Comparison of ENCODE assay signal across 19 cellular contexts in genomic region chr2:215808194-215808593, GRCh38.
A peak's percentile ranks its signal among the peaks of the same experiment; 100 is the strongest.
DNase-seq lines count a peak whose midpoint lies in the region; ATAC-seq, FAIRE-seq and TF ChIP-seq lines count a peak whose summit lies in the region.
"Had no signal": no experiment of that assay in that cellular context is flagged by ENCODE, and none has a peak within 500 bp of the region (broad histone marks: within the 10 kb centered on the region; RNA-seq: fewer than 3 reads in every experiment).

No MANE protein-coding gene starts in this region.

- H3K4me1 Mint-ChIP-seq in T-helper 17 cell = peaks cover 12% of the 10 kb centered on the region

- FAIRE-seq in A549 (lab: Jason Lieb, UNC) = no peak
- FAIRE-seq: GM12878, GM18507 had no signal

- no peaks in the 10 kb centered on the region for H4K20me1 ChIP-seq in MM.1S (ENCODE audit: insufficient read depth, low read length)

- H3K4me3 ChIP-seq in A549 = no peak overlapping the region
- H3K4me3 ChIP-seq in MM.1S (ENCODE audit: low read length) = 0 out of 2 replicates have a peak overlapping the region, but pooled peaks have one; percentile 17
- H3K4me3 ChIP-seq: GM12878 had no signal

- no peak for TF ChIP-seq RAD21 in A549 (conservative IDR thresholded peaks at IDR 0.05 in 1 of 2, IDR thresholded peaks at IDR 0.05 in 1 of 2)

- H3K36me3 Mint-ChIP-seq in T-helper 17 cell (ENCODE audit: low read depth) = no peaks in the 10 kb centered on the region

- H3K4me3 Mint-ChIP-seq in T-helper 17 cell = peak overlapping the region; percentile 15
- H3K4me3 Mint-ChIP-seq: B cell; CD4-positive, alpha-beta T cell; HFFc6 had no signal

- TF ChIP-seq EP300 in A549 (IDR thresholded peaks at IDR 0.05) = no peak

- peak overlapping the region; percentile 45 for H3K4me2 ChIP-seq in A549
- peak overlapping the region; percentile 38; the same call in 1 of the 2 replicates for H3K4me2 ChIP-seq in MM.1S (ENCODE audit: low read depth, low read length)

- WGBS in A549 (ENCODE audit: missing lambda C conversion rate) = 72% methylated on average over 2 of the region's 2 CpGs

- H2AFZ ChIP-seq in MM.1S (ENCODE audit: low read length) = no peak overlapping the region

- no peaks in the 10 kb centered on the region for H3K27me3 ChIP-seq in MM.1S (replicated peaks; ENCODE audit: insufficient read depth, low read length)

- no peaks in the 10 kb centered on the region for H3K79me2 ChIP-seq in MM.1S (ENCODE audit: low read length)

- no peaks in the 10 kb centered on the region for H3K9me2 ChIP-seq in MM.1S (replicated peaks; ENCODE audit: insufficient read depth, low read length)

- H3K27me3 Mint-ChIP-seq in T-helper 17 cell = peaks cover 4% of the 10 kb centered on the region
- H3K27me3 Mint-ChIP-seq: CD4-positive, alpha-beta T cell had no signal

- no peak overlapping the region for H3K9ac ChIP-seq in MM.1S (ENCODE audit: low read length)

- no peak for TF ChIP-seq CTCF in A549 (IDR thresholded peaks at IDR 0.05)
- no peak for TF ChIP-seq CTCF in MM.1S (IDR thresholded peaks at IDR 0.05; ENCODE audit: low read length)

- DNase-seq in A549 (ENCODE audit: low read depth in 1 of 2, low spot score in 1 of 2) = no peak
- no peak for DNase-seq in MM.1S
- DNase-seq in T-helper 17 cell = no peak
- no peak for DNase-seq in left lobe of liver (ENCODE audit: low spot score)
- no peak for DNase-seq in NCI-H226
- DNase-seq in RKO (ENCODE audit: low spot score) = no peak
- DNase-seq: 8988T; C1 segment of cervical spinal cord; Calu3; CD4-positive, alpha-beta T cell; DMS 273 treated with DMSO at 0.1 percent for 48 hours; HCEC 1CT; HFFc6 had no signal

- H3K36me3 ChIP-seq in MM.1S (replicated peaks; ENCODE audit: insufficient read depth, low read length) = no peaks in the 10 kb centered on the region

- ATAC-seq in A549 (no peak), T-helper 17 cell (no peak), left lobe of liver (peak; percentile 53), GM21381 (IDR thresholded peaks at IDR 0.05; ENCODE audit: unreplicated experiment) (no peak), HG03521 (IDR thresholded peaks at IDR 0.05; ENCODE audit: unreplicated experiment) (no peak)
- ATAC-seq: GM12878 had no signal

- no peak overlapping the region for H3K27ac Mint-ChIP-seq in T-helper 17 cell
- H3K27ac Mint-ChIP-seq: B cell; CD4-positive, alpha-beta T cell; HFFc6 had no signal

- POLR2A ChIA-PET in A549 (lab: Yijun Ruan, JAX) = no interaction called here

- H3K4me1 ChIP-seq in A549 (no peaks in the 10 kb centered on the region), MM.1S (ENCODE audit: low read length) (peaks cover 22% of the 10 kb centered on the region)

- CTCF ChIA-PET in A549 (lab: Yijun Ruan, JAX) = no interaction called here

- no peak for TF ChIP-seq POLR2A in A549 (IDR thresholded peaks at IDR 0.05; ENCODE audit: low read length)

- no peak overlapping the region for H3K27ac ChIP-seq in A549
- no peak overlapping the region for H3K27ac ChIP-seq in MM.1S (ENCODE audit: low read length)
- H3K27ac ChIP-seq: HL-60 had no signal

- no peaks in the 10 kb centered on the region for H3K9me3 ChIP-seq in A549
- H3K9me3 ChIP-seq in MM.1S (replicated peaks; ENCODE audit: insufficient read depth, low read length) = no peaks in the 10 kb centered on the region
- H3K9me3 ChIP-seq in T-helper 17 cell (ENCODE audit: control insufficient read depth, low read length, poor library complexity, severe bottlenecking) = no peaks in the 10 kb centered on the region

- peaks cover 9% of the 10 kb centered on the region; the same call in 1 of the 2 replicates for H3F3A ChIP-seq in MM.1S (ENCODE audit: insufficient read depth, low read length)

TF ChIP-seq in A549, 52 proteins besides CTCF, POLR2A, EP300 and RAD21:
- TF ChIP-seq ZSCAN20 (CRISPR knock-in tag; IDR thresholded peaks at IDR 0.05) = no peak
- TF ChIP-seq HOXA7 (CRISPR knock-in tag; IDR thresholded peaks at IDR 0.05) = no peak
- no peak for TF ChIP-seq JUN (IDR thresholded peaks at IDR 0.05)
- no peak for TF ChIP-seq HDAC2 (IDR thresholded peaks at IDR 0.05)
- TF ChIP-seq JUNB (IDR thresholded peaks at IDR 0.05) = no peak
- TF ChIP-seq TFCP2L1 (CRISPR knock-in tag; IDR thresholded peaks at IDR 0.05) = no peak
- TF ChIP-seq MYC (IDR thresholded peaks at IDR 0.05; ENCODE audit: borderline replicate concordance, low read length) = no peak
- no peak for TF ChIP-seq CHD4 (IDR thresholded peaks at IDR 0.05; ENCODE audit: borderline replicate concordance)
- TF ChIP-seq MAZ (IDR thresholded peaks at IDR 0.05; ENCODE audit: borderline replicate concordance, low read depth, low read length) = no peak
- no peak for TF ChIP-seq RFX5 (IDR thresholded peaks at IDR 0.05)
- TF ChIP-seq TP53 (CRISPR knock-in tag; IDR thresholded peaks at IDR 0.05) = no peak
- TF ChIP-seq FOXS1 (CRISPR knock-in tag; IDR thresholded peaks at IDR 0.05) = no peak
- TF ChIP-seq ZC3H11A (IDR thresholded peaks at IDR 0.05) = no peak
- no peak for TF ChIP-seq ZFP36 (IDR thresholded peaks at IDR 0.05; ENCODE audit: borderline replicate concordance, partially characterized antibody)
- no peak for TF ChIP-seq NPAS2 (CRISPR knock-in tag; IDR thresholded peaks at IDR 0.05; ENCODE audit: borderline replicate concordance)
- TF ChIP-seq FOSL2 (IDR thresholded peaks at IDR 0.05) = no peak
- TF ChIP-seq FOSL2 (CRISPR knock-in tag; IDR thresholded peaks at IDR 0.05) = no peak
TF ChIP-seq in A549: peak in this region for 0.
